14 cellular contexts compared by ENCODE assay signal in the genomic region with DNA sequence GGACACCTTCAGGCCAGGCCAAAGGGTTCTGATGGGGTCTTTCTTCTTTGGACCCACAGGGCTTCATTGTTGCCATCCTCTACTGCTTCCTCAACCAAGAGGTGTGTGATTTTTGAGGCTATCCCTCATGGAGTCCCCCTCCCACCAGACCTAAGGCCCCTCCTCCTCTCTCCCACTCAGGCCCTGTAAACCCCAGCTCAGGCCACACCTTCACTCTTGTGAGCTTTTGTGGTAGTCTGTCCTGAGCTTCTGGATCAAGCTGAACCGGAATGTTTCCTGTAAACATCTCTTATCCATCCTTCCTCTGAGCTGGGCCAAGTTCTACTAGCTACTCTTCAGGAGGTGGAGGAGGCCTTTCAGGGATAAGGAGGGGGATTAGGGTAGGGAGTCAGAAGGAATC. TPM values are rescaled to one million over a fixed set of nuclear protein-coding genes. Genes with fewer than 3 reads are reported as not detected.
A peak's percentile ranks its signal among the peaks of the same experiment; 100 is the strongest.
DNase-seq lines count a peak whose midpoint lies in the region; ATAC-seq and TF ChIP-seq lines count a peak whose summit lies in the region.
"Had no signal": no experiment of that assay in that cellular context is flagged by ENCODE, and none has a peak within 500 bp of the region (broad histone marks: within the 10 kb centered on the region; RNA-seq: fewer than 3 reads in every experiment).

No MANE protein-coding gene starts in this region.

- H3K9me3 ChIP-seq in H9 (ENCODE audit: control insufficient read depth, low read depth, low read length) = no peaks in the 10 kb centered on the region
- H3K9me3 ChIP-seq: BLaER1 treated with 17β-estradiol and CSF1 and Interleukin-3, amounts not matched to agents 10 nM and 100 nM had no signal

- H2AK5ac ChIP-seq in H9 (ENCODE audit: insufficient read length, low read length) = no peak overlapping the region

- no peak overlapping the region for H3K23ac ChIP-seq in H9 (ENCODE audit: insufficient read length, low read depth, low read length)

- H2BK12ac ChIP-seq in H9 (ENCODE audit: insufficient read length, low read depth, low read length) = no peak overlapping the region

- H3K4ac ChIP-seq in H9 (ENCODE audit: low read depth, low read length) = no peak overlapping the region

- H3K79me2 ChIP-seq in H9 (ENCODE audit: insufficient read depth, low read length) = no peaks in the 10 kb centered on the region

- H2BK20ac ChIP-seq in H9 (ENCODE audit: low read depth, low read length, poor library complexity, severe bottlenecking) = no peak overlapping the region

- no peaks in the 10 kb centered on the region for H4K20me1 ChIP-seq in H9 (ENCODE audit: control insufficient read depth, insufficient read depth, insufficient read length)
- H4K20me1 ChIP-seq: BLaER1 treated with 17β-estradiol and CSF1 and Interleukin-3, amounts not matched to agents 10 nM and 100 nM had no signal

- H3K27ac Mint-ChIP-seq in H9 = no peak overlapping the region
- peak overlapping the region; percentile 56 for H3K27ac Mint-ChIP-seq in glutamatergic neuron (ENCODE audit: unreplicated experiment)
- H3K27ac Mint-ChIP-seq in activated T-cell treated with anti-CD3 and anti-CD28 coated beads, Interleukin-2, amount 50 U/mL, for 72 hours = no peak overlapping the region
- H3K27ac Mint-ChIP-seq: CD4-positive, CD25-positive, alpha-beta regulatory T cell had no signal

- intact Hi-C loops in left ventricle myocardium superior (cut with micrococcal nuclease) = loop anchor here (5.0 kb wide), 1 partner anchor 180 kb away; no protein-coding TSS in a partner anchor

- no peak overlapping the region for H3K4me3 ChIP-seq in coronary artery
- H3K4me3 ChIP-seq: BLaER1 treated with 17β-estradiol and CSF1 and Interleukin-3, amounts not matched to agents 10 nM and 100 nM had no signal

- H3K36me3 Mint-ChIP-seq in H9 (ENCODE audit: insufficient read depth in 1 of 3, low read depth in 3 of 3) (no peaks in the 10 kb centered on the region), glutamatergic neuron (ENCODE audit: unreplicated experiment) (no peaks in the 10 kb centered on the region)
- H3K36me3 Mint-ChIP-seq in activated T-cell treated with anti-CD3 and anti-CD28 coated beads, Interleukin-2, amount 50 U/mL, for 72 hours (ENCODE audit: insufficient read depth in 2 of 2) = no peaks in the 10 kb centered on the region
- H3K36me3 Mint-ChIP-seq: CD4-positive, CD25-positive, alpha-beta regulatory T cell had no signal

- H3K23me2 ChIP-seq in H9 (ENCODE audit: insufficient read length, low read depth, low read length, poor library complexity, severe bottlenecking) = no peaks in the 10 kb centered on the region

- no peak overlapping the region for H3K56ac ChIP-seq in H9 (ENCODE audit: insufficient read length, low read depth, low read length)

- no peak overlapping the region for H2AFZ ChIP-seq in H9 (ENCODE audit: low read length)

- H4K5ac ChIP-seq in H9 (ENCODE audit: insufficient read length, low read depth, low read length) = no peak overlapping the region

- H3K18ac ChIP-seq in H9 (ENCODE audit: insufficient read length, low read depth, low read length) = no peak overlapping the region

- no peak overlapping the region for H2BK120ac ChIP-seq in H9 (ENCODE audit: low read depth, low read length, poor library complexity, severe bottlenecking)

- peaks cover 12 to 14% of the 10 kb centered on the region in 2 experiments; a peak in 3 of 4 replicates for H3K4me1 Mint-ChIP-seq in H9
- H3K4me1 Mint-ChIP-seq in glutamatergic neuron (ENCODE audit: low read depth, unreplicated experiment) = peaks cover 11% of the 10 kb centered on the region
- H3K4me1 Mint-ChIP-seq in activated T-cell treated with anti-CD3 and anti-CD28 coated beads, Interleukin-2, amount 50 U/mL, for 72 hours (ENCODE audit: low read depth) = peaks cover 9% of the 10 kb centered on the region

- no peak overlapping the region for H4K8ac ChIP-seq in H9 (replicated peaks; ENCODE audit: insufficient read length, low read depth, low read length)

- H3K27me3 Mint-ChIP-seq in H9 (ENCODE audit: low read depth) = peaks cover 49% of the 10 kb centered on the region
- H3K27me3 Mint-ChIP-seq in glutamatergic neuron (ENCODE audit: unreplicated experiment) = peaks cover 5% of the 10 kb centered on the region
- peaks cover 7% of the 10 kb centered on the region for H3K27me3 Mint-ChIP-seq in activated T-cell treated with anti-CD3 and anti-CD28 coated beads, Interleukin-2, amount 50 U/mL, for 72 hours (ENCODE audit: low read depth)
- H3K27me3 Mint-ChIP-seq: CD4-positive, CD25-positive, alpha-beta regulatory T cell had no signal

- DNase-seq in Daoy (ENCODE audit: low read depth) (peak; percentile 1), H9 (peak; percentile 7), coronary artery (ENCODE audit: low spot score) (peak; percentile 50), glutamatergic neuron (no peak), left ventricle myocardium superior (no peak), glomerular visceral epithelial cell (ENCODE audit: extremely low spot score) (no peak)
- DNase-seq in activated T-cell treated with anti-CD3 and anti-CD28 coated beads, Interleukin-2, amount 50 U/mL, for 72 hours = no peak
- DNase-seq: DMS79, EL, GOT3 had no signal

- H3K9ac ChIP-seq in H9 (ENCODE audit: extremely low read depth, insufficient read length, low read length) = no peak overlapping the region
- H3K9ac ChIP-seq: BLaER1 treated with 17β-estradiol and CSF1 and Interleukin-3, amounts not matched to agents 10 nM and 100 nM had no signal

- H3K4me3 Mint-ChIP-seq in H9 = no peak overlapping the region; a peak in 1 of 5 replicates
- H3K4me3 Mint-ChIP-seq in glutamatergic neuron (ENCODE audit: unreplicated experiment) = peak overlapping the region; percentile 66
- H3K4me3 Mint-ChIP-seq in activated T-cell treated with anti-CD3 and anti-CD28 coated beads, Interleukin-2, amount 50 U/mL, for 72 hours = no peak overlapping the region
- H3K4me3 Mint-ChIP-seq: CD4-positive, CD25-positive, alpha-beta regulatory T cell had no signal

- no peaks in the 10 kb centered on the region for H3K27me3 ChIP-seq in H9 (ENCODE audit: insufficient read depth, low read length)
- H3K27me3 ChIP-seq: BLaER1 treated with 17β-estradiol and CSF1 and Interleukin-3, amounts not matched to agents 10 nM and 100 nM had no signal

- H3T11ph ChIP-seq in H9 (ENCODE audit: low read length) = no peak overlapping the region

- no peak overlapping the region for H4K91ac ChIP-seq in H9 (ENCODE audit: insufficient read length, low read depth, low read length)

- H3K27ac ChIP-seq in H9 (ENCODE audit: insufficient read length, low read depth, low read length) (no peak overlapping the region), coronary artery (no peak overlapping the region)
- H3K27ac ChIP-seq: BLaER1 treated with 17β-estradiol and CSF1 and Interleukin-3, amounts not matched to agents 10 nM and 100 nM had no signal

- no peak overlapping the region for H2BK5ac ChIP-seq in H9 (ENCODE audit: insufficient read length, low read length)

- no peak overlapping the region for H2BK15ac ChIP-seq in H9 (ENCODE audit: low read depth, low read length)

- H3K79me1 ChIP-seq in H9 (ENCODE audit: insufficient read depth, low read depth, low read length, poor library complexity, severe bottlenecking) = no peaks in the 10 kb centered on the region

- no peak overlapping the region for H3K4me2 ChIP-seq in H9 (ENCODE audit: insufficient read depth, insufficient read length, low read length)
- H3K4me2 ChIP-seq: BLaER1 treated with 17β-estradiol and CSF1 and Interleukin-3, amounts not matched to agents 10 nM and 100 nM had no signal

- no CpG with 5 or more reads among the region's 1 CpG for WGBS in H9 (ENCODE audit: extremely low coverage, insufficient read length, low lambda C conversion rate)

- no peak overlapping the region for H3K14ac ChIP-seq in H9 (ENCODE audit: insufficient read depth, low read length)

- ATAC-seq in activated T-cell treated with anti-CD3 and anti-CD28 coated beads, Interleukin-2, amount 50 U/mL, for 72 hours (replicated peaks in 1 of 2) = no peak
- ATAC-seq in left ventricle myocardium superior = no peak
- no peak for ATAC-seq in HG03342 (IDR thresholded peaks at IDR 0.05; ENCODE audit: unreplicated experiment)

- no peaks in the 10 kb centered on the region for H3K4me1 ChIP-seq in H9 (ENCODE audit: insufficient read depth, low read length)

- H3K9me3 Mint-ChIP-seq in H9 (no peaks in the 10 kb centered on the region), glutamatergic neuron (ENCODE audit: unreplicated experiment) (peaks cover 7% of the 10 kb centered on the region)
- no peaks in the 10 kb centered on the region for H3K9me3 Mint-ChIP-seq in activated T-cell treated with anti-CD3 and anti-CD28 coated beads, Interleukin-2, amount 50 U/mL, for 72 hours
- H3K9me3 Mint-ChIP-seq: CD4-positive, CD25-positive, alpha-beta regulatory T cell had no signal

- no peak for TF ChIP-seq CTCF in H9 (conservative IDR thresholded peaks at IDR 0.05)
- TF ChIP-seq CTCF in coronary artery (IDR thresholded peaks at IDR 0.05) = no peak
- no peak for TF ChIP-seq CTCF in glutamatergic neuron (IDR thresholded peaks at IDR 0.05; ENCODE audit: partially characterized antibody, unreplicated experiment)

RNA-seq across cellular contexts. Expression of a gene that starts 13.5 kb away (rescaled TPM):
- total RNA-seq in Daoy (2014; rRNA removed; shearing (Covaris generic)) = not detected in 2 replicates
- total RNA-seq in H9 (2021) (5.9 and 7.4 TPM in 2 replicates), glutamatergic neuron (ENCODE audit: unreplicated experiment) (not detected), left ventricle myocardium superior (not detected)
- total RNA-seq in activated T-cell treated with anti-CD3 and anti-CD28 coated beads, Interleukin-2, amount 50 U/mL, for 72 hours = not detected
- total RNA-seq: A172; CD4-positive, CD25-positive, alpha-beta regulatory T cell had no signal

Comparison
In these comparisons a context has a peak if more than half of its experiments do, and no peak if none do; other contexts are left out.
1. DNase-seq: peak in Daoy (single experiment), H9 (single experiment) and coronary artery (single experiment); none in glutamatergic neuron (single experiment), activated T-cell treated with anti-CD3 and anti-CD28 coated beads, Interleukin-2, amount 50 U/mL, for 72 hours (0 of 2), left ventricle myocardium superior (single experiment) and glomerular visceral epithelial cell (single experiment).